Comparison of ENCODE assay signal across 2 cellular contexts in genomic region chr14:90107789-90108188, GRCh38.
TF ChIP-seq lines count a peak whose summit lies in the region.

No MANE protein-coding gene starts in this region.

TF ChIP-seq in HepG2, 621 proteins besides CTCF, POLR2A, EP300 and RAD21 (continued from another document):
- no peak for TF ChIP-seq ZBED4 (CRISPR knock-in tag; IDR thresholded peaks at IDR 0.05; ENCODE audit: borderline replicate concordance)

TF ChIP-seq in SK-N-SH treated with all-trans-retinoic acid at 6 μM for 48 hours, 23 proteins besides CTCF, POLR2A, EP300 and RAD21 (continued from another document):
- TF ChIP-seq TSHZ2 (CRISPR knock-in tag; IDR thresholded peaks at IDR 0.05) (no peak), RARB (CRISPR knock-in tag; IDR thresholded peaks at IDR 0.05) (no peak), PATZ1 (CRISPR knock-in tag; IDR thresholded peaks at IDR 0.05; ENCODE audit: borderline replicate concordance) (no peak), ZFP30 (CRISPR knock-in tag; IDR thresholded peaks at IDR 0.05) (no peak), POU6F1 (CRISPR knock-in tag; IDR thresholded peaks at IDR 0.05; ENCODE audit: borderline replicate concordance, low read depth) (no peak), ZNF8 (CRISPR knock-in tag; IDR thresholded peaks at IDR 0.05) (no peak), ZFP3 (CRISPR knock-in tag; IDR thresholded peaks at IDR 0.05) (no peak)
TF ChIP-seq in SK-N-SH treated with all-trans-retinoic acid at 6 μM for 48 hours: peak in this region for 0.
